8 cellular contexts compared by ENCODE assay signal in genomic region chr1:46718727-46719622, GRCh38.
DNase-seq lines count a peak whose midpoint lies in the region; ATAC-seq lines count a peak whose summit lies in the region.

EFCAB14 (minus strand) TSS chr1:46719114; CDS start chr1:46718087, 1,027 bp downstream.

- ATAC-seq in GM19023 (IDR thresholded peaks at IDR 0.05; ENCODE audit: unreplicated experiment): peak; percentile 98
- peak; percentile 95 for ATAC-seq in HG03280 (IDR thresholded peaks at IDR 0.05; ENCODE audit: unreplicated experiment)
- peak; percentile 98 for ATAC-seq in central memory CD8-positive, alpha-beta T cell (replicated peaks; ENCODE audit: extremely low read depth, poor library complexity, severe bottlenecking)

- H3K27me3 Mint-ChIP-seq in central memory CD8-positive, alpha-beta T cell: no peaks in the 10 kb centered on the region

- DNase-seq in AG08396 (ENCODE audit: low spot score) (peak; percentile 96), NCI-H345 treated with DMSO at 0.1 percent for 48 hours (lab: John Stamatoyannopoulos, UW; ENCODE audit: unreplicated experiment) (peak; percentile 88), inferior parietal cortex (ENCODE audit: extremely low spot score) (peak; percentile 96)
- DNase-seq in activated CD4-positive, CD25-positive, alpha-beta regulatory T cell treated with anti-CD3 and anti-CD28 coated beads, Interleukin-2, amount 50 U/mL, for 16 hours (ENCODE audit: low read depth, low spot score): peak; percentile 98
- peak; percentile 99 to 100 for DNase-seq in central memory CD8-positive, alpha-beta T cell (ENCODE audit: low spot score in 2 of 2)
- DNase-seq in stimulated activated CD4-positive, alpha-beta T cell treated with anti-CD3 and anti-CD28 coated beads, Interleukin-12 subunit alpha, Interleukin-12 subunit beta, amount 100 ng/mL, for 24 hours (ENCODE audit: low read depth in 2 of 2): peak; percentile 98

- H3K36me3 Mint-ChIP-seq in central memory CD8-positive, alpha-beta T cell (ENCODE audit: insufficient read depth): peaks cover 33% of the 10 kb centered on the region

- H3K9me3 Mint-ChIP-seq in central memory CD8-positive, alpha-beta T cell: no peaks in the 10 kb centered on the region

- H3K4me3 Mint-ChIP-seq in central memory CD8-positive, alpha-beta T cell: peak within 1 kb of the TSS; percentile 86

- peaks cover 40% of the 10 kb centered on the region for H3K4me1 Mint-ChIP-seq in central memory CD8-positive, alpha-beta T cell

- H3K27ac Mint-ChIP-seq in central memory CD8-positive, alpha-beta T cell (ENCODE audit: low read depth): peak within 1 kb of the TSS; percentile 75

Comparison
In these comparisons a context has a peak if more than half of its experiments do, and no peak if none do; other contexts are left out.
1. Peak in every context shown above with its lines: DNase-seq and ATAC-seq.